10 cellular contexts compared by ENCODE assay signal in genomic region chr2:9424447-9425164, GRCh38. TPM values are rescaled to one million over a fixed set of nuclear protein-coding genes. Genes with fewer than 3 reads are reported as not detected.
DNase-seq lines count a peak whose midpoint lies in the region; ATAC-seq and TF ChIP-seq lines count a peak whose summit lies in the region.
"Had no signal": no experiment of that assay in that cellular context is flagged by ENCODE, and none has a peak within 500 bp of the region (broad histone marks: within the 10 kb centered on the region; RNA-seq: fewer than 3 reads in every experiment).

No MANE protein-coding gene starts in this region.

- H3K27me3 ChIP-seq in kidney epithelial cell (ENCODE audit: control insufficient read depth, insufficient read depth, low read length) = no peaks in the 10 kb centered on the region
- H3K27me3 ChIP-seq in transverse colon = no peaks in the 10 kb centered on the region
- no peaks in the 10 kb centered on the region for H3K27me3 ChIP-seq in gastroesophageal sphincter

- no peak for TF ChIP-seq POLR2A in transverse colon (IDR thresholded peaks at IDR 0.05)
- no peak for TF ChIP-seq POLR2A in gastroesophageal sphincter (IDR thresholded peaks at IDR 0.05)

- H3K36me3 ChIP-seq in SK-N-MC (ENCODE audit: insufficient read depth, low read length) = peaks cover 7% of the 10 kb centered on the region
- H3K36me3 ChIP-seq in kidney epithelial cell (ENCODE audit: control insufficient read depth, insufficient read depth, low read length) = no peaks in the 10 kb centered on the region
- peaks cover 0 to 2% (median under 1%) of the 10 kb centered on the region in 4 donors for H3K36me3 ChIP-seq in transverse colon
- H3K36me3 ChIP-seq in gastroesophageal sphincter = peaks cover 0 to 7% of the 10 kb centered on the region in 2 donors

- peak; percentile 22 for DNase-seq in activated naive CD4-positive, alpha-beta T cell treated with anti-CD3 and anti-CD28 coated beads for 36 hours
- no peak for DNase-seq in activated naive CD4-positive, alpha-beta T cell treated with Interleukin-2 at 50 U/mL for 16 hours
- DNase-seq in SK-N-MC (ENCODE audit: low read depth, low spot score) (no peak), kidney epithelial cell (ENCODE audit: low read depth) (no peak), transverse colon (no peak), GM10266 (ENCODE audit: extremely low spot score) (no peak)
- DNase-seq: DMS153, T1000 had no signal

- CTCF ChIA-PET in activated naive CD4-positive, alpha-beta T cell treated with anti-CD3 and anti-CD28 coated beads for 36 hours (lab: Charles Lee) = no interaction called here

- peaks cover 27% of the 10 kb centered on the region for H3K4me1 Mint-ChIP-seq in activated naive CD4-positive, alpha-beta T cell treated with anti-CD3 and anti-CD28 coated beads for 36 hours (ENCODE audit: low read depth)

- H3K36me3 Mint-ChIP-seq in activated naive CD4-positive, alpha-beta T cell treated with anti-CD3 and anti-CD28 coated beads for 36 hours (ENCODE audit: low read depth) = peaks cover 19% of the 10 kb centered on the region

- TF ChIP-seq EP300 in transverse colon (IDR thresholded peaks at IDR 0.05; ENCODE audit: low read depth) (no peak), gastroesophageal sphincter (IDR thresholded peaks at IDR 0.05) (no peak)

- WGBS in transverse colon (ENCODE audit: low coverage in 1 of 2), 2 donors = 68 to 73% methylated on average over 8 to 11 of the region's 11 CpGs
- 53 to 62% methylated on average over 10 of the region's 11 CpGs for WGBS in gastroesophageal sphincter (ENCODE audit: low coverage in 1 of 2), 2 donors

- H3K4me1 ChIP-seq in transverse colon (peaks cover 11 to 34% (median 24%) of the 10 kb centered on the region in 4 donors), gastroesophageal sphincter (peaks cover 0 to 49% (median 26%) of the 10 kb centered on the region in 3 donors)

- in situ Hi-C loops in transverse colon (cut with MboI; ENCODE audit: low pct_ligation_motif_present in 1 of 4, low pct_unique_long_range_greater_than_20kb in 1 of 4, low sequenced_read_pairs in 3 of 4) = no loop called here

- H3K27me3 Mint-ChIP-seq in activated naive CD4-positive, alpha-beta T cell treated with anti-CD3 and anti-CD28 coated beads for 36 hours (ENCODE audit: low read depth) = no peaks in the 10 kb centered on the region

- no peak overlapping the region for H3K4me3 Mint-ChIP-seq in activated naive CD4-positive, alpha-beta T cell treated with anti-CD3 and anti-CD28 coated beads for 36 hours

- TF ChIP-seq CTCF in kidney epithelial cell (IDR thresholded peaks at IDR 0.05; ENCODE audit: insufficient read depth, low read length, poor library complexity, severe bottlenecking) = no peak
- no peak for TF ChIP-seq CTCF in transverse colon (IDR thresholded peaks at IDR 0.05)
- TF ChIP-seq CTCF in GM10266 (IDR thresholded peaks at IDR 0.05; ENCODE audit: control insufficient read depth, insufficient read depth, low read depth, missing control alignments) = no peak
- no peak for TF ChIP-seq CTCF in gastroesophageal sphincter (IDR thresholded peaks at IDR 0.05)

- H3K27ac Mint-ChIP-seq in activated naive CD4-positive, alpha-beta T cell treated with anti-CD3 and anti-CD28 coated beads for 36 hours = peak overlapping the region; percentile 92

- H3K9me3 Mint-ChIP-seq in activated naive CD4-positive, alpha-beta T cell treated with anti-CD3 and anti-CD28 coated beads for 36 hours = no peaks in the 10 kb centered on the region

- ATAC-seq in gastroesophageal sphincter (no peak), HG03457 (IDR thresholded peaks at IDR 0.05; ENCODE audit: unreplicated experiment) (no peak)

- peak overlapping the region; percentile 97 for H3K9ac ChIP-seq in SK-N-MC (ENCODE audit: insufficient read length)

- H3K4me3 ChIP-seq in SK-N-MC (peak overlapping the region; percentile 99), kidney epithelial cell (ENCODE audit: low read depth, low read length) (peak overlapping the region; percentile 66), transverse colon (peak overlapping the region; percentile 59 to 90 (median 83)), gastroesophageal sphincter (peak overlapping the region in 1 of 2 donors; percentile 88)

- intact Hi-C loops in activated naive CD4-positive, alpha-beta T cell treated with anti-CD3 and anti-CD28 coated beads for 36 hours (cut with micrococcal nuclease) = loop anchor here (5.0 kb wide), 5 partner anchors 282 to 742 kb away; partner anchors contain the start of genes ID2 and MBOAT2
- intact Hi-C loops in transverse colon (cut with DNase I; ENCODE audit: low total_unique reads) = no loop called here

- H3K9me3 ChIP-seq in SK-N-MC (ENCODE audit: low read depth, low read length) = no peaks in the 10 kb centered on the region
- no peaks in the 10 kb centered on the region for H3K9me3 ChIP-seq in transverse colon
- no peaks in the 10 kb centered on the region for H3K9me3 ChIP-seq in gastroesophageal sphincter

- H3K27ac ChIP-seq in SK-N-MC (no peak overlapping the region), transverse colon (peak overlapping the region in 3 of 4 donors; percentile 90 to 98 (median 97)), gastroesophageal sphincter (peak overlapping the region in 1 of 4 donors; percentile 92)

RNA-seq across cellular contexts. Expression of gene CPSF3, which starts 1.2 kb away (rescaled TPM):
- 10 to 100 TPM; 64.5 to 65.7 TPM for total RNA-seq in activated naive CD4-positive, alpha-beta T cell treated with anti-CD3 and anti-CD28 coated beads for 36 hours
- total RNA-seq in kidney epithelial cell (39.0 and 43.1 TPM in 2 replicates), transverse colon (100 to 1,000 TPM in 1 of 4 donors, 10 to 100 TPM in 3; 17.6 to 173 (median 22.2) TPM), gastroesophageal sphincter (10 to 100 TPM; 18.0 to 27.0 (median 26.1) TPM)

RNA-seq across cellular contexts. Expression of gene ITGB1BP1, which starts 1.3 kb away (rescaled TPM):
- total RNA-seq in activated naive CD4-positive, alpha-beta T cell treated with anti-CD3 and anti-CD28 coated beads for 36 hours = 10 to 100 TPM; 97.2 to 97.4 TPM
- 41.4 and 45.3 TPM in 2 replicates for total RNA-seq in kidney epithelial cell
- total RNA-seq in transverse colon = 10 to 100 TPM; 10.7 to 27.7 (median 21.7) TPM
- total RNA-seq in gastroesophageal sphincter = 10 to 100 TPM; 52.8 to 80.4 (median 69.6) TPM

RNA-seq across cellular contexts. Expression of gene IAH1, which starts 49.7 kb away (rescaled TPM):
- total RNA-seq in activated naive CD4-positive, alpha-beta T cell treated with anti-CD3 and anti-CD28 coated beads for 36 hours = 10 to 100 TPM; 65.4 to 70.2 TPM
- total RNA-seq in kidney epithelial cell (51.9 and 63.7 TPM in 2 replicates), transverse colon (10 to 100 TPM; 19.1 to 50.1 (median 40.1) TPM), gastroesophageal sphincter (10 to 100 TPM; 53.6 to 82.0 (median 75.7) TPM)
